10 cellular contexts compared by ENCODE assay signal in genomic region chr3:71031914-71032521, GRCh38.
A peak's percentile ranks its signal among the peaks of the same experiment; 100 is the strongest.
DNase-seq lines count a peak whose midpoint lies in the region; ATAC-seq lines count a peak whose summit lies in the region.
"Had no signal": no experiment of that assay in that cellular context is flagged by ENCODE, and none has a peak within 500 bp of the region (broad histone marks: within the 10 kb centered on the region; RNA-seq: fewer than 3 reads in every experiment).

No MANE protein-coding gene starts in this region.

- DNase-seq in NCI-H2081 (lab: John Stamatoyannopoulos, UW) (peak; percentile 23 to 61), NCI-H2081 treated with DMSO at 0.1 percent for 48 hours (lab: John Stamatoyannopoulos, UW) (no peak), NCI-H1694 treated with DMSO at 0.1 percent for 48 hours (lab: John Stamatoyannopoulos, UW) (peak; percentile 50), germinal center (ENCODE audit: low spot score) (peak; percentile 24), NCI-H526 treated with DMSO at 0.1 percent for 48 hours (lab: John Stamatoyannopoulos, UW) (no peak), NCI-H1417 treated with DMSO at 0.1 percent for 48 hours (lab: John Stamatoyannopoulos, UW) (no peak)
- DNase-seq: activated gamma-delta T cell treated with Interleukin-2 at 50 U/mL for 16 hours had no signal

- H3K4me3 Mint-ChIP-seq in stimulated activated memory B cell treated with anti-CD40 and anti-IgM and Interleukin-4, amounts not matched to agents 10 μg/mL and 1 μg/mL and 100 μg/mL, for 72 hours: peak overlapping the region; percentile 48
- H3K4me3 Mint-ChIP-seq: neural crest cell had no signal

- peak; percentile 97 for ATAC-seq in stimulated activated memory B cell treated with anti-CD40 and anti-IgM and Interleukin-4, amounts not matched to agents 10 μg/mL and 1 μg/mL and 100 μg/mL, for 72 hours
- ATAC-seq in HG02840 (IDR thresholded peaks at IDR 0.05; ENCODE audit: low FRiP score, unreplicated experiment): no peak

- no peaks in the 10 kb centered on the region for H3K27me3 Mint-ChIP-seq in stimulated activated memory B cell treated with anti-CD40 and anti-IgM and Interleukin-4, amounts not matched to agents 10 μg/mL and 1 μg/mL and 100 μg/mL, for 72 hours

- H3K4me1 Mint-ChIP-seq in stimulated activated memory B cell treated with anti-CD40 and anti-IgM and Interleukin-4, amounts not matched to agents 10 μg/mL and 1 μg/mL and 100 μg/mL, for 72 hours: peaks cover 80% of the 10 kb centered on the region
- H3K4me1 Mint-ChIP-seq: neural crest cell had no signal

- no peaks in the 10 kb centered on the region for H3K9me3 Mint-ChIP-seq in stimulated activated memory B cell treated with anti-CD40 and anti-IgM and Interleukin-4, amounts not matched to agents 10 μg/mL and 1 μg/mL and 100 μg/mL, for 72 hours
- H3K9me3 Mint-ChIP-seq: neural crest cell had no signal

- H3K36me3 Mint-ChIP-seq in stimulated activated memory B cell treated with anti-CD40 and anti-IgM and Interleukin-4, amounts not matched to agents 10 μg/mL and 1 μg/mL and 100 μg/mL, for 72 hours: peaks cover 80% of the 10 kb centered on the region

- peak overlapping the region; percentile 80 for H3K27ac Mint-ChIP-seq in stimulated activated memory B cell treated with anti-CD40 and anti-IgM and Interleukin-4, amounts not matched to agents 10 μg/mL and 1 μg/mL and 100 μg/mL, for 72 hours

Comparison
In these comparisons a context has a peak if more than half of its experiments do, and no peak if none do; other contexts are left out.
1. DNase-seq: peak in NCI-H2081 (2 of 2), NCI-H1694 treated with DMSO at 0.1 percent for 48 hours (single experiment) and germinal center (single experiment); none in NCI-H2081 treated with DMSO at 0.1 percent for 48 hours (single experiment), NCI-H526 treated with DMSO at 0.1 percent for 48 hours (single experiment) and NCI-H1417 treated with DMSO at 0.1 percent for 48 hours (single experiment).